Comparison of ENCODE assay signal across 1 cellular context in genomic region chr19:12543855-12544254, GRCh38.
TF ChIP-seq lines count a peak whose summit lies in the region.

No MANE protein-coding gene starts in this region.

TF ChIP-seq in HepG2, 621 proteins besides CTCF, POLR2A, EP300 and RAD21:
- no peak for TF ChIP-seq ZSCAN31 (CRISPR knock-in tag; IDR thresholded peaks at IDR 0.05; ENCODE audit: low read depth)
- no peak for TF ChIP-seq TRIM22 (IDR thresholded peaks at IDR 0.05)
- TF ChIP-seq ZNF790 (CRISPR knock-in tag; IDR thresholded peaks at IDR 0.05; ENCODE audit: borderline replicate concordance), result no peak
- peak; percentile 15; the same call in 1 of the 2 replicates for TF ChIP-seq CEBPB (IDR thresholded peaks at IDR 0.05; ENCODE audit: borderline replicate concordance, low read depth, low read length)
- TF ChIP-seq ZNF564 (CRISPR knock-in tag; IDR thresholded peaks at IDR 0.05), result peak; percentile 97
